Comparison of ENCODE assay signal across 23 cellular contexts in genomic region chr2:153864022-153864421, GRCh38. TPM values are rescaled to one million over a fixed set of nuclear protein-coding genes. Genes with fewer than 3 reads are reported as not detected.
DNase-seq lines count a peak whose midpoint lies in the region; ATAC-seq and TF ChIP-seq lines count a peak whose summit lies in the region.
"Had no signal": no experiment of that assay in that cellular context is flagged by ENCODE, and none has a peak within 500 bp of the region (broad histone marks: within the 10 kb centered on the region; RNA-seq: fewer than 3 reads in every experiment).

No MANE protein-coding gene starts in this region.

- no peak for ATAC-seq in HG03457 (IDR thresholded peaks at IDR 0.05; ENCODE audit: unreplicated experiment)
- ATAC-seq: Panc1 had no signal

- 14 to 15% methylated on average over 2 of the region's 2 CpGs for WGBS in thyroid gland, 2 donors

- H3K27me3 ChIP-seq in thyroid gland, result no peaks in the 10 kb centered on the region
- H3K27me3 ChIP-seq: BE2C had no signal

- no peak for TF ChIP-seq CTCF in thyroid gland (IDR thresholded peaks at IDR 0.05)

- no peak for TF ChIP-seq POLR2A in thyroid gland (IDR thresholded peaks at IDR 0.05)

- H3K4me3 ChIP-seq in thyroid gland (replicated peaks in 1 of 3), result no peak overlapping the region

- DNase-seq in A172 (ENCODE audit: low spot score) (peak; percentile 14), COLO829 (ENCODE audit: low spot score) (peak; percentile 2), iPS-NIHi11 (ENCODE audit: low spot score) (peak; percentile 20), thyroid gland (no peak), Ammon's horn (ENCODE audit: low spot score) (no peak)
- DNase-seq in effector CD4-positive, alpha-beta T cell, result no peak
- DNase-seq: BE2C; Caco-2; CD4-positive, CD25-positive, alpha-beta regulatory T cell; GF-D8; IMR-90; Karpas-422; MM.1S; NCI-H1092; NCI-H1436 treated with DMSO at 0.1 percent for 48 hours; NCI-H2029; NCI-H2171; NCI-H526 had no signal

- H3K27ac ChIP-seq in thyroid gland, result no peak overlapping the region
- H3K27ac ChIP-seq: HL-60 had no signal

- intact Hi-C loops in thyroid gland (cut with DNase I), result no loop called here

- no peaks in the 10 kb centered on the region for H3K36me3 ChIP-seq in thyroid gland
- H3K36me3 ChIP-seq: BE2C had no signal

- no peaks in the 10 kb centered on the region for H3K9me3 ChIP-seq in thyroid gland
- H3K9me3 ChIP-seq: BE2C, Caco-2 had no signal

- H3K4me1 ChIP-seq in thyroid gland, result no peaks in the 10 kb centered on the region
- H3K4me1 ChIP-seq: BE2C, Caco-2 had no signal

TF ChIP-seq in PFSK-1, 5 proteins besides CTCF, POLR2A, EP300 and RAD21:
- TF ChIP-seq SIN3A (IDR thresholded peaks at IDR 0.05; ENCODE audit: borderline replicate concordance, insufficient read depth, low read length) (no peak), REST (IDR thresholded peaks at IDR 0.05; ENCODE audit: insufficient read depth in 1 of 2, low read depth in 2 of 2, low read length in 2 of 2) (peak; percentile 77 to 93; a peak in 3 of 4 replicates)

RNA-seq across cellular contexts. Expression of gene GALNT13, which starts 7.7 kb away (rescaled TPM):
- 0.05 and 0.36 TPM in 2 replicates for total RNA-seq in A172 (2014; rRNA removed; shearing (Covaris generic))
- 9.4 TPM for polyA plus RNA-seq in PFSK-1 (2012; ENCODE audit: insufficient read length, low read depth)
- total RNA-seq in thyroid gland, result 1 to 10 TPM in 1 of 4 donors, under 1 TPM in 1, not detected in 2; 0.13 to 2.3 TPM
- total RNA-seq: Caco-2; CD4-positive, CD25-positive, alpha-beta regulatory T cell; IMR-90; SK-MEL-5 had no signal

Comparison
In these comparisons a context has a peak if more than half of its experiments do, and no peak if none do; other contexts are left out.
1. DNase-seq: peak in A172 (single experiment), COLO829 (single experiment) and iPS-NIHi11 (single experiment); none in thyroid gland (0 of 2), Ammon's horn (single experiment) and effector CD4-positive, alpha-beta T cell (single experiment).